Comparison of ENCODE assay signal across 9 cellular contexts in the genomic region with DNA sequence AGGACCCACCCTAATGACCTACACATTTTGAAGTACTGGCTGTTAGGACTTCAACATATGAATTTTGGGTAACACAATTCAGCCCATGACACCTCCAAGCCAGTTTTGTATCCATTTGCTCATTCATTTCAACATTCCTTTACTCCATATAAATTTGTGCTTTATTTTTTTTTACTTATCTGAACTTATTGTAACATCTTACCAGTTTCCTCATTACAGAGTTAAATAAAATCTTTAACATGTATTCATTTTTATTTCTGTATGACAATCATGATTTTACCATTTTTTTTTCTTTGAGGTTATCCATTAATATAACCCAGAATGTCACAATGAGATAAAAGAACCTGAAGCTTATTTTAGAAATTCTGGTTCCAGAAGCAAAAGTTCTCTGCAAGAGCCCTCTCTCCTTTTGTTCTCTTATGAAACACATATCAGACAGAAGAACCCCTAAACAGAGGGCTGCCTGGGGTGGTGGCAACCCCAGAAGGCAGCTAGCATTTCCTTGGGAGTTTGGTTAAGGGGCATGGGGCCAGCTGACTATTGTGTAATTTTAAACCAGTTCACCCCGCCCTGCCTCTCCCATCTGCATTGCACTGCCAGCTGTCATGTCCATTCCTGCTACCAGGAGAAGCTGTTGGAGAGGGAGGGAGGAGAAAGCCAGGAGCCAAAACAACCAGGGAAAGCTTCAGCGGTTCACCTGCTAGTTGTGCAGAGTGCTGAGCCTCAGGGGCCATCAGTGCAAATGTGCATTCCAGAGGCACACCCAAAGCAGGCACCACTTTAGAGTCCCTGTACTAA. TPM values are rescaled to one million over a fixed set of nuclear protein-coding genes. Genes with fewer than 3 reads are reported as not detected.
A peak's percentile ranks its signal among the peaks of the same experiment; 100 is the strongest.
DNase-seq lines count a peak whose midpoint lies in the region; ATAC-seq and TF ChIP-seq lines count a peak whose summit lies in the region.
"Had no signal": no experiment of that assay in that cellular context is flagged by ENCODE, and none has a peak within 500 bp of the region (broad histone marks: within the 10 kb centered on the region; RNA-seq: fewer than 3 reads in every experiment).

No MANE protein-coding gene starts in this region.

- DNase-seq in HL-60 (ENCODE audit: low read depth in 1 of 2, low spot score in 1 of 2) (peak; percentile 12 to 14), NCI-H524 (lab: John Stamatoyannopoulos, UW) (peak; percentile 88 to 95), fibroblast of gingiva (ENCODE audit: low read depth) (peak; percentile 34), renal cortical epithelial cell (ENCODE audit: low read depth) (peak; percentile 50), midbrain (lab: John Stamatoyannopoulos, UW) (no peak), CD14-positive monocyte (ENCODE audit: low spot score) (no peak), A673 (ENCODE audit: low spot score) (no peak)
- DNase-seq: uterus had no signal

- intact Hi-C loops in CD14-positive monocyte (cut with micrococcal nuclease): no loop called here
- intact Hi-C loops in A673 (cut with micrococcal nuclease; ENCODE audit: unreplicated experiment): no loop called here

- CTCF ChIA-PET in A673 (lab: Charles Lee): no interaction called here

- H3K4me3 ChIP-seq in HL-60 (replicated peaks; ENCODE audit: insufficient read depth, low read length) (no peak overlapping the region), A673 (ENCODE audit: low read depth, low read length, poor library complexity, severe bottlenecking) (no peak overlapping the region)
- H3K4me3 ChIP-seq: uterus had no signal

- H3K36me3 Mint-ChIP-seq in CD14-positive monocyte: no peaks in the 10 kb centered on the region

- POLR2A ChIA-PET in A673 (lab: Charles Lee; ENCODE audit: low non-redundant PET): no interaction called here

- no peaks in the 10 kb centered on the region for H3K4me1 ChIP-seq in A673 (ENCODE audit: insufficient read depth, low read length, poor library complexity, severe bottlenecking)
- H3K4me1 ChIP-seq: uterus had no signal

- ATAC-seq in GM19395 (IDR thresholded peaks at IDR 0.05; ENCODE audit: unreplicated experiment): no peak

- H3K4me1 Mint-ChIP-seq in CD14-positive monocyte: peaks cover 19% of the 10 kb centered on the region

- H3K4me3 Mint-ChIP-seq in CD14-positive monocyte: no peak overlapping the region

- peaks cover 0 to 1% (median 0%) of the 10 kb centered on the region in 3 donors for H3K27me3 Mint-ChIP-seq in CD14-positive monocyte (ENCODE audit: low read depth in 3 of 3)

- no peaks in the 10 kb centered on the region for H3K36me3 ChIP-seq in A673 (ENCODE audit: insufficient read depth, low read length, poor library complexity, severe bottlenecking)
- H3K36me3 ChIP-seq: uterus had no signal

- H3K9me3 Mint-ChIP-seq in CD14-positive monocyte: peaks cover 0 to 2% (median 0%) of the 10 kb centered on the region in 7 donors

- BruUV-seq in A673 (replicated peaks; lab: Mats Ljungman, UMichigan): no TSS peak

- peak overlapping the region in 1 of 7 donors; percentile 48 for H3K27ac Mint-ChIP-seq in CD14-positive monocyte

- H3K27me3 ChIP-seq in HL-60 (ENCODE audit: insufficient read depth, poor library complexity, severe bottlenecking) (no peaks in the 10 kb centered on the region), A673 (replicated peaks; ENCODE audit: insufficient read depth, low read depth, low read length, poor library complexity) (no peaks in the 10 kb centered on the region)
- H3K27me3 ChIP-seq: uterus had no signal

- no peaks in the 10 kb centered on the region for H3K9me3 ChIP-seq in A673 (ENCODE audit: low read depth, low read length, poor library complexity, severe bottlenecking)
- H3K9me3 ChIP-seq: uterus had no signal

- H3K27ac ChIP-seq in HL-60 (replicated peaks) (no peak overlapping the region), A673 (ENCODE audit: low read depth, low read length, poor library complexity, severe bottlenecking) (no peak overlapping the region)
- H3K27ac ChIP-seq: uterus had no signal

- TF ChIP-seq CTCF in HL-60 (IDR thresholded peaks at IDR 0.05; ENCODE audit: insufficient read depth, low read length): no peak
- no peak for TF ChIP-seq CTCF in CD14-positive monocyte (IDR thresholded peaks at IDR 0.05)
- TF ChIP-seq CTCF in A673 (conservative IDR thresholded peaks at IDR 0.05; ENCODE audit: low read depth, low read length): no peak

RNA-seq across cellular contexts. Expression of a gene that starts 47.8 kb away (rescaled TPM):
- total RNA-seq in renal cortical epithelial cell: 39.8 and 155 TPM in 2 replicates
- 100 to 1,000 TPM; 177 to 208 TPM for polyA plus RNA-seq in CD14-positive monocyte
- 130 and 167 TPM in 2 replicates for total RNA-seq in A673 (2021)

Comparison
In these comparisons a context has a peak if more than half of its experiments do, and no peak if none do; other contexts are left out.
1. DNase-seq: peak in HL-60 (2 of 2), NCI-H524 (2 of 2), fibroblast of gingiva (single experiment) and renal cortical epithelial cell (single experiment); none in midbrain (single experiment), CD14-positive monocyte (single experiment) and A673 (single experiment).